11 cellular contexts compared by ENCODE assay signal in genomic region chr1:231934797-231935196, GRCh38.
DNase-seq lines count a peak whose midpoint lies in the region; ATAC-seq and TF ChIP-seq lines count a peak whose summit lies in the region.
"Had no signal": no experiment of that assay in that cellular context is flagged by ENCODE, and none has a peak within 500 bp of the region (broad histone marks: within the 10 kb centered on the region; RNA-seq: fewer than 3 reads in every experiment).

No MANE protein-coding gene starts in this region.

- H2AFZ ChIP-seq in neural progenitor cell (replicated peaks) = no peak overlapping the region

- H3K27ac Mint-ChIP-seq in endodermal cell (no peak overlapping the region), neural progenitor cell (peak overlapping the region; percentile 73)
- H3K27ac Mint-ChIP-seq: activated CD8-positive, alpha-beta memory T cell treated with anti-CD3 and anti-CD28 coated beads, Interleukin-2, amount 10 ng/mL, durations not matched to agents 7 days and 5 days had no signal

- no peaks in the 10 kb centered on the region for H3K36me3 Mint-ChIP-seq in endodermal cell (ENCODE audit: low read depth)
- H3K36me3 Mint-ChIP-seq in neural progenitor cell = no peaks in the 10 kb centered on the region

- H3K4me3 ChIP-seq in HEK293 (ENCODE audit: low read depth, low read length) = no peak overlapping the region
- no peak overlapping the region for H3K4me3 ChIP-seq in endodermal cell (ENCODE audit: low read length)
- H3K4me3 ChIP-seq in neural progenitor cell = no peak overlapping the region
- H3K4me3 ChIP-seq in gastroesophageal sphincter = no peak overlapping the region

- H3K27ac ChIP-seq in HEK293 (ENCODE audit: extremely low read depth, low read depth, low read length) (peak overlapping the region; percentile 20; the same call in 1 of the 2 replicates), endodermal cell (ENCODE audit: low read depth, low read length) (no peak overlapping the region), neural progenitor cell (peak overlapping the region; percentile 5), gastroesophageal sphincter (no peak overlapping the region)

- H3K9me3 ChIP-seq in HEK293 (ENCODE audit: control insufficient read depth, insufficient read depth, low read depth, low read length) (no peaks in the 10 kb centered on the region; the same call in 1 of the 2 replicates), endodermal cell (ENCODE audit: control insufficient read depth, low read length) (peaks cover 20% of the 10 kb centered on the region), neural progenitor cell (ENCODE audit: low read depth) (peaks cover 5% of the 10 kb centered on the region), gastroesophageal sphincter (peaks cover 0 to 5% (median 0%) of the 10 kb centered on the region in 3 donors)

- H3K9me3 Mint-ChIP-seq in endodermal cell (peaks cover 10% of the 10 kb centered on the region), neural progenitor cell (peaks cover 4% of the 10 kb centered on the region)
- H3K9me3 Mint-ChIP-seq: neural crest cell had no signal

- H3F3A ChIP-seq in neural progenitor cell (ENCODE audit: low read depth) = peaks cover 20% of the 10 kb centered on the region

- TF ChIP-seq POLR2A in gastroesophageal sphincter (IDR thresholded peaks at IDR 0.05) = no peak

- H4K20me1 ChIP-seq in neural progenitor cell (ENCODE audit: low read depth) = no peaks in the 10 kb centered on the region

- TF ChIP-seq CTCF in HEK293 (tag by site-specific recombination; IDR thresholded peaks at IDR 0.05) = no peak
- no peak for TF ChIP-seq CTCF in endodermal cell (conservative IDR thresholded peaks at IDR 0.05)
- no peak for TF ChIP-seq CTCF in neural progenitor cell (IDR thresholded peaks at IDR 0.05)
- no peak for TF ChIP-seq CTCF in gastroesophageal sphincter (IDR thresholded peaks at IDR 0.05)

- H3K36me3 ChIP-seq in HEK293 (ENCODE audit: control insufficient read depth in 2 of 2, insufficient read depth in 1 of 2, low read length in 2 of 2) = no peaks in the 10 kb centered on the region
- H3K36me3 ChIP-seq in endodermal cell (ENCODE audit: control insufficient read depth, insufficient read depth, low read length) = no peaks in the 10 kb centered on the region
- no peaks in the 10 kb centered on the region for H3K36me3 ChIP-seq in neural progenitor cell
- no peaks in the 10 kb centered on the region for H3K36me3 ChIP-seq in gastroesophageal sphincter

- H3K27me3 ChIP-seq in endodermal cell (ENCODE audit: control insufficient read depth, insufficient read depth, low read length, poor library complexity, severe bottlenecking) (peaks cover 11% of the 10 kb centered on the region), neural progenitor cell (no peaks in the 10 kb centered on the region), gastroesophageal sphincter (no peaks in the 10 kb centered on the region)

- H3K4me1 Mint-ChIP-seq in endodermal cell = peaks cover 41% of the 10 kb centered on the region
- H3K4me1 Mint-ChIP-seq in neural progenitor cell = peaks cover 62% of the 10 kb centered on the region
- H3K4me1 Mint-ChIP-seq: activated CD8-positive, alpha-beta memory T cell treated with anti-CD3 and anti-CD28 coated beads, Interleukin-2, amount 10 ng/mL, durations not matched to agents 7 days and 5 days had no signal

- H3K79me2 ChIP-seq in neural progenitor cell (ENCODE audit: low read depth) = no peaks in the 10 kb centered on the region

- ATAC-seq in GM21619 (IDR thresholded peaks at IDR 0.05; ENCODE audit: unreplicated experiment) = no peak
- ATAC-seq in gastroesophageal sphincter = no peak
- ATAC-seq: activated CD8-positive, alpha-beta memory T cell treated with anti-CD3 and anti-CD28 coated beads, Interleukin-2, amount 10 ng/mL, durations not matched to agents 7 days and 5 days had no signal

- 49 to 58% methylated on average over 3 to 4 of the region's 5 CpGs for WGBS in endodermal cell (ENCODE audit: insufficient coverage in 1 of 2, insufficient read length in 1 of 2), 2 experiments
- 24 to 30% methylated on average over 3 to 4 of the region's 5 CpGs for WGBS in gastroesophageal sphincter (ENCODE audit: low coverage in 1 of 2), 2 donors

- peak overlapping the region; percentile 30 for H3K4me2 ChIP-seq in neural progenitor cell

- H3K4me1 ChIP-seq in HEK293 (ENCODE audit: control insufficient read depth, insufficient read depth, low read length) (peaks cover 42% of the 10 kb centered on the region), endodermal cell (ENCODE audit: control insufficient read depth, insufficient read depth, low read length) (peaks cover 27% of the 10 kb centered on the region), neural progenitor cell (peaks cover 34% of the 10 kb centered on the region), gastroesophageal sphincter (peaks cover 0 to 38% (median 0%) of the 10 kb centered on the region in 3 donors)

- POLR2A ChIA-PET in HEK293 (lab: Yijun Ruan, JAX) = interaction anchor here (0.8 kb wide), 1 partner anchor 15 kb away, joined by 5 read pairs; no protein-coding TSS in a partner anchor

- H3K27me3 Mint-ChIP-seq in endodermal cell (ENCODE audit: insufficient read depth) (peaks cover 25% of the 10 kb centered on the region), neural progenitor cell (ENCODE audit: insufficient read depth, low read depth) (peaks cover 2% of the 10 kb centered on the region)
- H3K27me3 Mint-ChIP-seq: activated CD8-positive, alpha-beta memory T cell treated with anti-CD3 and anti-CD28 coated beads, Interleukin-2, amount 10 ng/mL, durations not matched to agents 7 days and 5 days had no signal

- no peak for TF ChIP-seq EP300 in gastroesophageal sphincter (IDR thresholded peaks at IDR 0.05)

- DNase-seq in NCI-H774 (lab: John Stamatoyannopoulos, UW) (peak; percentile 79), endodermal cell (no peak), neural progenitor cell (ENCODE audit: low spot score) (peak; percentile 73), NOMO-1 treated with dmso at 0.1 percent for 144 hours (lab: John Stamatoyannopoulos, UW; ENCODE audit: unreplicated experiment) (no peak), AML-193 (lab: John Stamatoyannopoulos, UW) (no peak)
- DNase-seq: activated CD8-positive, alpha-beta memory T cell treated with anti-CD3 and anti-CD28 coated beads, Interleukin-2, amount 10 ng/mL, durations not matched to agents 7 days and 5 days; KBM-7 had no signal

- H3K9ac ChIP-seq in endodermal cell (ENCODE audit: extremely low read depth, low read length, poor library complexity, severe bottlenecking) (no peak overlapping the region), neural progenitor cell (no peak overlapping the region)

- CTCF ChIA-PET in HEK293 (lab: Yijun Ruan, JAX) = interaction anchor here (0.8 to 1.7 kb wide), 3 partner anchors 8 to 64 kb away, joined by 3 to 6 read pairs (median 4); no protein-coding TSS in a partner anchor

- peak overlapping the region; percentile 24 for H3K4me3 Mint-ChIP-seq in endodermal cell
- H3K4me3 Mint-ChIP-seq in neural progenitor cell = peak overlapping the region; percentile 6
- H3K4me3 Mint-ChIP-seq: activated CD8-positive, alpha-beta memory T cell treated with anti-CD3 and anti-CD28 coated beads, Interleukin-2, amount 10 ng/mL, durations not matched to agents 7 days and 5 days; neural crest cell had no signal

TF ChIP-seq in HEK293, 187 proteins besides CTCF, POLR2A, EP300 and RAD21 (continues in another document):
- no peak for TF ChIP-seq KLF1 (tag by site-specific recombination; IDR thresholded peaks at IDR 0.05)
- TF ChIP-seq ZNF701 (tag by site-specific recombination; IDR thresholded peaks at IDR 0.05) = no peak
- no peak for TF ChIP-seq ZNF26 (tag by site-specific recombination; IDR thresholded peaks at IDR 0.05)
- TF ChIP-seq PRDM4 (tag by site-specific recombination; IDR thresholded peaks at IDR 0.05) = no peak
- TF ChIP-seq ZSCAN30 (tag by site-specific recombination; IDR thresholded peaks at IDR 0.05) = peak; percentile 78
- TF ChIP-seq HOXA7 (CRISPR knock-in tag; IDR thresholded peaks at IDR 0.05; ENCODE audit: borderline replicate concordance) = no peak

Comparison
In these comparisons a context has a peak if more than half of its experiments do, and no peak if none do; other contexts are left out.
1. H3K27ac ChIP-seq: peak in HEK293 (single experiment) and neural progenitor cell (single experiment); none in endodermal cell (single experiment) and gastroesophageal sphincter (0 of 4).
2. DNase-seq: peak in NCI-H774 (single experiment) and neural progenitor cell (single experiment); none in endodermal cell (single experiment), NOMO-1 treated with dmso at 0.1 percent for 144 hours (single experiment) and AML-193 (0 of 2).